Comparison of ENCODE assay signal across 8 cellular contexts in the genomic region with DNA sequence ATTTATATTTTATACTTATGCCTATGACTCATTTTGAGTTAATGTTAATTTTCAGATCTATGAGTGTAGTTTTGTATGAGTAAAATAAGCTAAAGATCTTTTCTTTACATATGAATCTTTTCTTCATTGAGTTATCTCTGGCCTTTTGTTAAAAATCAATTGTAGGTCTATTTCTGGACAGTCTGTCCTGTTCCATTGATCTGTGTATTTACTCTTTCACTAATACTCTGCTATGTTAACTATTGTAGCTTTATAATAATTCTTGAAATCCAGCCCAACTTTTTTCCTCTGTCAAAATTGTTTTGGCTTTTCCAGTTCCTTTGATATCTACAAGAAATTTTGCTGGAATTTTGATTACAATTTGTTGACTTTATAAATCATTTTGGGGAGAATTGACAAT.
"Had no signal": no experiment of that assay in that cellular context is flagged by ENCODE, and none has a peak within 500 bp of the region (broad histone marks: within the 10 kb centered on the region; RNA-seq: fewer than 3 reads in every experiment).

No MANE protein-coding gene starts in this region.

- H3K4me3 ChIP-seq: GM12878 had no signal

- DNase-seq: GDM1, GF-D8 had no signal

- ATAC-seq: GM12878 had no signal

- FAIRE-seq: G401.6, GM12878, GM12891, GM12892, GM18507, GM19239 had no signal
